Comparison of ENCODE assay signal across 1 cellular context in the genomic region with DNA sequence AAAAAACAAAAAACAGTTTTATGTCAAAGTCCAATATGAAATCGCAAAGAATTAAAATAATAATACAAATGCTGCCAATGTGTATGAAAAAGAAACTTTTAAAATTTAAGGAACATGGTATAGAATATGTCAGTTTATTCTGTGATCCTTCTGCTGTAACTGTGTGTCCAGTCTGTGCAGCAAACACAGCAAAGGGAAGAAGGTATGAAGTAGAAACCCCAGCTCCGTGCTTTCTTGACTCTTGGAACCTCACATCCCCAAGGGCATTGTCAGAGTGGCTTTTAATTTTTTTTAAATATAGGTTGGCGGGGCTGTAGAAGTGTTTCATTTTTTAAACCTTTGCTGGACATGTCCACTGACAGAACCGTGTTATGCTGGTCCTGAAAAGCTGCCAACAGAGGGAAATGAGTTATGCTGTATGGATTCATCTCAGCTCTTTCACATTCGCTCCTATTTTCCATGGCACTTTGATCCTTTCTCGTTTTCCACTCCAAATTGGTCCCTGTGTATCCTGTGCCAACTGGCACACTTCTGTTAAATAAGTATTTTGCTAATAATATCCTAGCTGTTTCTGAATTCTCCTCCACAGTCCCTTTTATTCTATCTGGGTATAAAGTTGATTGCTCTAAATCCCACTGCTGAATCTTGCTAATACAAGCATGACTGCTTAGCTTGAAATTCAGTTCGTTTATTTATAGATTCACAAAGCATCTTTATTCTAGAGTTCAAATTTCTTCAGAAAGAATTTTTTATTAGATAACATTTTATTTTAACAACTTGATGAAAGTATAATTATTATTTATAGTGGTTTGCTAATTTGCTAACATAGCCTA.
TF ChIP-seq lines count a peak whose summit lies in the region.

No MANE protein-coding gene starts in this region.

TF ChIP-seq in IMR-90, 13 proteins besides CTCF, POLR2A, EP300 and RAD21 (continued from another document):
- TF ChIP-seq ELK1 (IDR thresholded peaks at IDR 0.05; ENCODE audit: borderline replicate concordance, low read depth, low read length) = no peak
TF ChIP-seq in IMR-90: peak in this region for 0.
